Comparison of ENCODE assay signal across 17 cellular contexts in the genomic region with DNA sequence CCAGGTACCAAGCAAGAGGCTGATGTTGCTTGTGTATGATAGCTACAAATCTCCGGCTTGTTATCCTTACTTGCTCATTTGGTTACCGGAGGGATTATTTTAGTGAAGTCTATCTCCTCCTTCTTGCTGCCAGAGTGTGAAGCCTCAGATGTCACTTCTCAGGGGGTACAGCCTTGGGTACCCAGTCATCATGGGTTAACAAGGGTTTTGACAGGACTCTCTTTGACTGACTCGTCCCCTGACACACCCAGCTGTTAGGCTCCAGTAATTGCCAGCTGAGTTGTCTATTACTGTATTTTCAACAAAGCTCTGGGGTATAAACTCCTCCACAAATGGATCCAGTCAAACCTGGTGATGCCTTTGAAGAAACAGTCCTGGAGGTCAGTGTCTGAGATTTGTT. TPM values are rescaled to one million over a fixed set of nuclear protein-coding genes. Genes with fewer than 3 reads are reported as not detected.
DNase-seq lines count a peak whose midpoint lies in the region; ATAC-seq and TF ChIP-seq lines count a peak whose summit lies in the region.
"Had no signal": no experiment of that assay in that cellular context is flagged by ENCODE, and none has a peak within 500 bp of the region (broad histone marks: within the 10 kb centered on the region; RNA-seq: fewer than 3 reads in every experiment).

No MANE protein-coding gene starts in this region.

- H3K27ac Mint-ChIP-seq in activated CD4-positive, alpha-beta T cell treated with anti-CD3 and anti-CD28 coated beads, Interleukin-2, amount 10 ng/mL, durations not matched to agents 24 days and 14 days: peak overlapping the region; percentile 26
- peak overlapping the region; percentile 10 for H3K27ac Mint-ChIP-seq in stimulated activated effector memory CD8-positive, alpha-beta T cell treated with anti-CD3 and anti-CD28 coated beads, Interleukin-12 subunit alpha, Interleukin-12 subunit beta, amount 100 ng/mL, for 72 hours

- peak overlapping the region; percentile 81 for H3K27ac ChIP-seq in RWPE2 (ENCODE audit: poor library complexity, severe bottlenecking)
- peak overlapping the region; percentile 38 for H3K27ac ChIP-seq in foreskin keratinocyte

- DNase-seq in activated CD4-positive, alpha-beta T cell treated with anti-CD3 and anti-CD28 coated beads, Interleukin-2, amount 10 ng/mL, durations not matched to agents 24 days and 14 days: no peak
- DNase-seq in activated CD4-positive, alpha-beta T cell treated with anti-CD3 and anti-CD28 coated beads, Interleukin-2, amount 50 U/mL, for 48 hours: no peak
- no peak for DNase-seq in RWPE2 (ENCODE audit: low spot score)
- no peak for DNase-seq in foreskin keratinocyte
- no peak for DNase-seq in stimulated activated effector memory CD8-positive, alpha-beta T cell treated with anti-CD3 and anti-CD28 coated beads, Interleukin-12 subunit alpha, Interleukin-12 subunit beta, amount 100 ng/mL, for 72 hours (ENCODE audit: low spot score in 2 of 2)
- no peak for DNase-seq in NCI-H187 treated with DMSO at 0.1 percent for 48 hours (lab: John Stamatoyannopoulos, UW)
- DNase-seq in activated effector memory CD4-positive, alpha-beta T cell treated with anti-CD3 and anti-CD28 coated beads, Interleukin-2, amount 50 U/mL, for 16 hours: no peak
- DNase-seq in activated CD4-positive, CD25-positive, alpha-beta regulatory T cell treated with anti-CD3 and anti-CD28 coated beads, Interleukin-2, amount 50 U/mL, for 72 hours: no peak
- DNase-seq: COR-L47, DMS153, EL, KBM-7, MG63, NCI-H1105 treated with DMSO at 0.1 percent for 48 hours, NCI-H187, NCI-H510A treated with DMSO at 0.1 percent for 48 hours had no signal

- peaks cover 14% of the 10 kb centered on the region for H3K4me1 ChIP-seq in RWPE2 (ENCODE audit: insufficient read depth, poor library complexity, severe bottlenecking)
- H3K4me1 ChIP-seq in foreskin keratinocyte: peaks cover 12% of the 10 kb centered on the region

- H3K4me1 Mint-ChIP-seq in activated CD4-positive, alpha-beta T cell treated with anti-CD3 and anti-CD28 coated beads, Interleukin-2, amount 10 ng/mL, durations not matched to agents 24 days and 14 days: peaks cover 28% of the 10 kb centered on the region
- H3K4me1 Mint-ChIP-seq in stimulated activated effector memory CD8-positive, alpha-beta T cell treated with anti-CD3 and anti-CD28 coated beads, Interleukin-12 subunit alpha, Interleukin-12 subunit beta, amount 100 ng/mL, for 72 hours: peaks cover 28% of the 10 kb centered on the region

- H3K27me3 Mint-ChIP-seq in activated CD4-positive, alpha-beta T cell treated with anti-CD3 and anti-CD28 coated beads, Interleukin-2, amount 10 ng/mL, durations not matched to agents 24 days and 14 days: no peaks in the 10 kb centered on the region

- H3K9me3 Mint-ChIP-seq in activated CD4-positive, alpha-beta T cell treated with anti-CD3 and anti-CD28 coated beads, Interleukin-2, amount 10 ng/mL, durations not matched to agents 24 days and 14 days: no peaks in the 10 kb centered on the region
- no peaks in the 10 kb centered on the region for H3K9me3 Mint-ChIP-seq in stimulated activated effector memory CD8-positive, alpha-beta T cell treated with anti-CD3 and anti-CD28 coated beads, Interleukin-12 subunit alpha, Interleukin-12 subunit beta, amount 100 ng/mL, for 72 hours

- ATAC-seq in RWPE2 (ENCODE audit: low read depth): no peak
- ATAC-seq in foreskin keratinocyte: peak; percentile 16
- peak; percentile 58 for ATAC-seq in stimulated activated effector memory CD8-positive, alpha-beta T cell treated with anti-CD3 and anti-CD28 coated beads, Interleukin-12 subunit alpha, Interleukin-12 subunit beta, amount 100 ng/mL, for 72 hours

- no peaks in the 10 kb centered on the region for H3K36me3 ChIP-seq in RWPE2 (ENCODE audit: low read depth)
- H3K36me3 ChIP-seq: MG63 had no signal

- no peaks in the 10 kb centered on the region for H3K9me3 ChIP-seq in RWPE2 (ENCODE audit: severe bottlenecking)
- H3K9me3 ChIP-seq: MG63 had no signal

- H3K27me3 ChIP-seq in RWPE2 (ENCODE audit: insufficient read depth, poor library complexity, severe bottlenecking): no peaks in the 10 kb centered on the region
- peaks cover 1% of the 10 kb centered on the region for H3K27me3 ChIP-seq in foreskin keratinocyte
- H3K27me3 ChIP-seq: MG63 had no signal

- H3K36me3 Mint-ChIP-seq in activated CD4-positive, alpha-beta T cell treated with anti-CD3 and anti-CD28 coated beads, Interleukin-2, amount 10 ng/mL, durations not matched to agents 24 days and 14 days (ENCODE audit: low read depth): no peaks in the 10 kb centered on the region
- no peaks in the 10 kb centered on the region for H3K36me3 Mint-ChIP-seq in stimulated activated effector memory CD8-positive, alpha-beta T cell treated with anti-CD3 and anti-CD28 coated beads, Interleukin-12 subunit alpha, Interleukin-12 subunit beta, amount 100 ng/mL, for 72 hours

- TF ChIP-seq CTCF in RWPE2 (IDR thresholded peaks at IDR 0.05; ENCODE audit: poor library complexity, severe bottlenecking) (no peak), foreskin keratinocyte (conservative IDR thresholded peaks at IDR 0.05) (no peak)

- intact Hi-C loops in activated CD4-positive, alpha-beta T cell treated with anti-CD3 and anti-CD28 coated beads, Interleukin-2, amount 10 ng/mL, durations not matched to agents 24 days and 14 days (cut with micrococcal nuclease): no loop called here

- no peak overlapping the region for H3K4me3 Mint-ChIP-seq in activated CD4-positive, alpha-beta T cell treated with anti-CD3 and anti-CD28 coated beads, Interleukin-2, amount 10 ng/mL, durations not matched to agents 24 days and 14 days
- H3K4me3 Mint-ChIP-seq in stimulated activated effector memory CD8-positive, alpha-beta T cell treated with anti-CD3 and anti-CD28 coated beads, Interleukin-12 subunit alpha, Interleukin-12 subunit beta, amount 100 ng/mL, for 72 hours: peak overlapping the region; percentile 26
- H3K4me3 Mint-ChIP-seq: CD14-positive monocyte had no signal

- H3K4me3 ChIP-seq in RWPE2 (ENCODE audit: severe bottlenecking): no peak overlapping the region
- H3K4me3 ChIP-seq: MG63 had no signal

RNA-seq across cellular contexts. Expression of a gene that starts 11.9 kb away (rescaled TPM):
- total RNA-seq in activated CD4-positive, alpha-beta T cell treated with anti-CD3 and anti-CD28 coated beads, Interleukin-2, amount 10 ng/mL, durations not matched to agents 24 days and 14 days: 16.1 and 18.3 TPM in 2 replicates
- 11.1 and 11.7 TPM in 2 replicates for total RNA-seq in foreskin keratinocyte
- polyA plus RNA-seq in foreskin keratinocyte: 7.5 and 8.2 TPM in 2 replicates

RNA-seq across cellular contexts. Expression of a gene that starts 16.2 kb away (rescaled TPM):
- 102 TPM in 2 replicates for total RNA-seq in activated CD4-positive, alpha-beta T cell treated with anti-CD3 and anti-CD28 coated beads, Interleukin-2, amount 10 ng/mL, durations not matched to agents 24 days and 14 days
- 83.1 and 106 TPM in 2 replicates for total RNA-seq in foreskin keratinocyte
- polyA plus RNA-seq in foreskin keratinocyte: 126 and 158 TPM in 2 replicates

RNA-seq across cellular contexts. Expression of a gene that starts 25.4 kb away (rescaled TPM):
- total RNA-seq in activated CD4-positive, alpha-beta T cell treated with anti-CD3 and anti-CD28 coated beads, Interleukin-2, amount 10 ng/mL, durations not matched to agents 24 days and 14 days: 97.1 and 106 TPM in 2 replicates
- 64.9 and 73.3 TPM in 2 replicates for total RNA-seq in foreskin keratinocyte
- 61.8 and 69.0 TPM in 2 replicates for polyA plus RNA-seq in foreskin keratinocyte

RNA-seq across cellular contexts. Expression of a gene that starts 34.0 kb away (rescaled TPM):
- total RNA-seq in activated CD4-positive, alpha-beta T cell treated with anti-CD3 and anti-CD28 coated beads, Interleukin-2, amount 10 ng/mL, durations not matched to agents 24 days and 14 days: 0.09 TPM in 1 of 2 replicates, not detected in the other
- total RNA-seq in foreskin keratinocyte: not detected in 2 replicates
- polyA plus RNA-seq in foreskin keratinocyte: not detected in 2 replicates
- polyA plus RNA-seq: CD14-positive monocyte had no signal

RNA-seq across cellular contexts. Expression of a gene that starts 55.6 kb away (rescaled TPM):
- total RNA-seq in activated CD4-positive, alpha-beta T cell treated with anti-CD3 and anti-CD28 coated beads, Interleukin-2, amount 10 ng/mL, durations not matched to agents 24 days and 14 days: 17.6 and 18.3 TPM in 2 replicates
- 11.5 and 12.8 TPM in 2 replicates for total RNA-seq in foreskin keratinocyte
- 7.1 and 7.3 TPM in 2 replicates for polyA plus RNA-seq in foreskin keratinocyte
